In the genomic region with DNA sequence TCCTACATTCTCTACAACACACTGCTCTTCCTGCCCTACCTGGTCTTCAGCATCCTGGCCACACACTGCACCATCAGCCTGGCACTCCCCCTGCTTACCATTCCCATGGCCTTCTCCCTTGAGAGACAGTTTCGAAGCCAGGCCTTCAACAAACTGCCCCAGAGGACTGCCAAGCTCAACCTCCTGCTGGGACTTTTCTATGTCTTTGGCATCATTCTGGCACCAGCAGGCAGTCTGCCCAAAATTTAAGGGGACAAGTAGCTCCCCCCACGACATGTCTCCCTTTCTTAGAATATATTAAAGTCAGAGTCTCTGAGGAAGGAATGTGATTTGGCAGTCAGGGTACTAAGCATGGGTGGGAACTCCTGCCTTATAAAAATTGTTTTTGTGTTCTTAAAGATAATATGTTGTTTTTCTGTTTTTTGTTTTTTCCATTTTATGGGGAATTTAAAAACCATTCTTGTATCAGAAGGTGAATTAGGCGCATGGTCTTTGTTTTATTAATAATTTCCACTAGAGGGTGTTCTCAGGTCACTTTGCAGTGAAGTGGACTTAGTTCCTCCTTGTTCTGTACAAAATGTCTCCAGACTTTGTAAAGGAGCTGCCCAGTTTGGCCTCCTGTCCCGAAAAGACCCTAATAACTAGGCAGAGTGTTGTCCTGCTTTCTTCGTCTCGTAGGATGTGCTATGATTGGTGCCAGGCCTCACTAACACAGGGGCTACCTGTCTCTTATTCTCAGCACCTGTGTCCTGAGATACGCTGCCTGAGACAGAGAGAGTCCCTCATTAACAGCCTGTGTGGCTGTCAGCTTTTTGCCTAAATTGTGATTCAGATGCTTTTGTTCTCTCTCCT, we compare ENCODE assay signal across 8 cellular contexts. TPM values are rescaled to one million over a fixed set of nuclear protein-coding genes. Genes with fewer than 3 reads are reported as not detected.
DNase-seq lines count a peak whose midpoint lies in the region; ATAC-seq and TF ChIP-seq lines count a peak whose summit lies in the region.

No MANE protein-coding gene starts in this region.

- CTCF ChIA-PET in PC-9 (lab: Charles Lee), result interaction anchor here (0.5 kb wide), 1 partner anchor 1328 kb away, joined by 7 read pairs; no protein-coding TSS in a partner anchor

- no peaks in the 10 kb centered on the region for H3K79me2 ChIP-seq in PC-9 (ENCODE audit: low read depth)

- no peaks in the 10 kb centered on the region for H3F3A ChIP-seq in PC-9 (ENCODE audit: insufficient read depth, low read depth)

- H3K4me3 ChIP-seq in left ventricle myocardium inferior (no peak overlapping the region), PC-9 (no peak overlapping the region), fibroblast of mammary gland (ENCODE audit: control insufficient read depth, low read depth, low read length) (no peak overlapping the region), testis (no peak overlapping the region), lower lobe of right lung (no peak overlapping the region)

- H4K20me1 ChIP-seq in PC-9 (ENCODE audit: insufficient read depth), result no peaks in the 10 kb centered on the region

- POLR2A ChIA-PET in PC-9 (lab: Charles Lee; ENCODE audit: unreplicated experiment), result no interaction called here

- H3K27me3 ChIP-seq in left ventricle myocardium inferior (ENCODE audit: low read depth) (no peaks in the 10 kb centered on the region), PC-9 (ENCODE audit: insufficient read depth, low read depth) (no peaks in the 10 kb centered on the region), testis (no peaks in the 10 kb centered on the region), lower lobe of right lung (ENCODE audit: low read depth) (no peaks in the 10 kb centered on the region)

- peaks cover 48% of the 10 kb centered on the region for H3K36me3 ChIP-seq in left ventricle myocardium inferior
- no peaks in the 10 kb centered on the region for H3K36me3 ChIP-seq in PC-9 (ENCODE audit: low read depth)
- H3K36me3 ChIP-seq in testis (ENCODE audit: low read depth, missing control alignments), result no peaks in the 10 kb centered on the region
- peaks cover 54% of the 10 kb centered on the region for H3K36me3 ChIP-seq in lower lobe of right lung

- WGBS in testis, 2 donors, result 68 to 80% methylated on average over 7 of the region's 7 CpGs

- ATAC-seq in Right ventricle myocardium inferior, result no peak
- no peak for ATAC-seq in lower lobe of right lung

- no TSS peak for BruUV-seq in PC-9 (replicated peaks; lab: Mats Ljungman, UMichigan)

- peaks cover 19% of the 10 kb centered on the region for H3K4me1 ChIP-seq in left ventricle myocardium inferior
- no peaks in the 10 kb centered on the region for H3K4me1 ChIP-seq in PC-9 (replicated peaks; ENCODE audit: insufficient read depth)
- H3K4me1 ChIP-seq in testis, result peaks cover 4% of the 10 kb centered on the region
- H3K4me1 ChIP-seq in lower lobe of right lung, result peaks cover 19% of the 10 kb centered on the region

- no peak overlapping the region for H3K27ac ChIP-seq in left ventricle myocardium inferior (replicated peaks)
- no peak overlapping the region for H3K27ac ChIP-seq in PC-9
- no peak overlapping the region for H3K27ac ChIP-seq in testis
- no peak overlapping the region for H3K27ac ChIP-seq in lower lobe of right lung

- H3K4me2 ChIP-seq in PC-9, result no peak overlapping the region

- H3K9me3 ChIP-seq in left ventricle myocardium inferior (replicated peaks) (no peaks in the 10 kb centered on the region), PC-9 (ENCODE audit: insufficient read depth, low read depth) (no peaks in the 10 kb centered on the region), testis (no peaks in the 10 kb centered on the region), lower lobe of right lung (no peaks in the 10 kb centered on the region)

- no peak overlapping the region for H2AFZ ChIP-seq in PC-9

- intact Hi-C loops in left ventricle myocardium inferior (cut with micrococcal nuclease) (no loop called here), Right ventricle myocardium inferior (cut with DNase I) (no loop called here), PC-9 (cut with micrococcal nuclease; ENCODE audit: unreplicated experiment) (loop anchor here (2.0 kb wide), 1 partner anchor 357 kb away; no protein-coding TSS in a partner anchor), testis (cut with DNase I; ENCODE audit: low total_unique reads) (no loop called here), lower lobe of right lung (cut with DNase I) (no loop called here)

- no peak for TF ChIP-seq POLR2A in testis (IDR thresholded peaks at IDR 0.05)

- no peaks in the 10 kb centered on the region for H3K9me2 ChIP-seq in PC-9 (ENCODE audit: insufficient read depth)

- peak; percentile 35 for TF ChIP-seq CTCF in left ventricle myocardium inferior (IDR thresholded peaks at IDR 0.05; ENCODE audit: borderline replicate concordance)
- peak; percentile 47; the same call in 1 of the 2 replicates for TF ChIP-seq CTCF in PC-9 (conservative IDR thresholded peaks at IDR 0.05)
- TF ChIP-seq CTCF in fibroblast of mammary gland (conservative IDR thresholded peaks at IDR 0.05; ENCODE audit: control insufficient read depth, insufficient read depth, low read depth, low read length), result peak; percentile 38
- TF ChIP-seq CTCF in testis (IDR thresholded peaks at IDR 0.05), result peak in 2 of 3 experiments; percentile 17 to 28
- no peak for TF ChIP-seq CTCF in lower lobe of right lung (IDR thresholded peaks at IDR 0.05)

- DNase-seq in left ventricle myocardium inferior (no peak), Right ventricle myocardium inferior (ENCODE audit: missing footprints) (no peak), PC-9 (no peak), fibroblast of mammary gland (ENCODE audit: low read depth) (peak; percentile 49), testis (no peak), lower lobe of right lung (no peak), GOT3 (lab: John Stamatoyannopoulos, UW) (no peak)
- DNase-seq in activated CD4-positive, CD25-positive, alpha-beta regulatory T cell (lab: John Stamatoyannopoulos, UW), result no peak

RNA-seq across cellular contexts. Expression of a gene that starts 13.1 kb away (rescaled TPM):
- 9.6 TPM for total RNA-seq in left ventricle myocardium inferior
- 11.2 TPM for total RNA-seq in Right ventricle myocardium inferior
- total RNA-seq in PC-9 (2021), result 11.2 and 12.1 TPM in 2 replicates
- total RNA-seq in testis, result 10 to 100 TPM; 29.3 to 32.0 TPM
- polyA plus RNA-seq in testis (ENCODE audit: insufficient read depth, low read depth, low replicate concordance), result 25.8 TPM
- 10.5 TPM for total RNA-seq in lower lobe of right lung

RNA-seq across cellular contexts. Expression of a gene that starts 23.8 kb away (rescaled TPM):
- total RNA-seq in left ventricle myocardium inferior, result 34.9 TPM
- total RNA-seq in Right ventricle myocardium inferior, result 28.4 TPM
- 34.6 and 37.4 TPM in 2 replicates for total RNA-seq in PC-9 (2021)
- total RNA-seq in testis, result 100 to 1,000 TPM in 1 of 2 donors, 10 to 100 TPM in 1; 83.3 to 108 TPM
- 129 TPM for polyA plus RNA-seq in testis (ENCODE audit: insufficient read depth, low read depth, low replicate concordance)
- total RNA-seq in lower lobe of right lung, result 33.7 TPM
